In genomic region chr14:103206023-103206481, GRCh38 we compare ENCODE assay signal across 14 cellular contexts.
A peak's percentile ranks its signal among the peaks of the same experiment; 100 is the strongest.
DNase-seq lines count a peak whose midpoint lies in the region; ATAC-seq and TF ChIP-seq lines count a peak whose summit lies in the region.
"Had no signal": no experiment of that assay in that cellular context is flagged by ENCODE, and none has a peak within 500 bp of the region (broad histone marks: within the 10 kb centered on the region; RNA-seq: fewer than 3 reads in every experiment).

No MANE protein-coding gene starts in this region.

- peak; percentile 54 for DNase-seq in RWPE2 (ENCODE audit: low spot score)
- no peak for DNase-seq in fibroblast of lung (ENCODE audit: low read depth in 2 of 2)
- DNase-seq in omental fat pad (ENCODE audit: low spot score) = no peak
- no peak for DNase-seq in upper lobe of left lung
- no peak for DNase-seq in activated CD4-positive, alpha-beta memory T cell treated with anti-CD3 and anti-CD28 coated beads for 36 hours
- no peak for DNase-seq in type B pancreatic cell (ENCODE audit: extremely low spot score, unreplicated experiment)
- no peak for DNase-seq in pons (ENCODE audit: low spot score)
- DNase-seq: activated CD8-positive, alpha-beta T cell treated with anti-CD3 and anti-CD28 coated beads for 36 hours; activated naive CD4-positive, alpha-beta T cell treated with anti-CD3 and anti-CD28 coated beads, Interleukin-2, amount 50 U/mL, for 16 hours; effector CD4-positive, alpha-beta T cell; NCI-H526 treated with DMSO at 0.1 percent for 48 hours had no signal

- H3K4me1 ChIP-seq in RWPE2 (ENCODE audit: insufficient read depth, poor library complexity, severe bottlenecking) (no peaks in the 10 kb centered on the region), fibroblast of lung (ENCODE audit: control insufficient read depth, extremely low read depth, insufficient read depth, low read length) (peaks cover 6% of the 10 kb centered on the region), upper lobe of left lung (peaks cover 0 to 16% (median 9%) of the 10 kb centered on the region in 4 donors)

- peaks cover 19% of the 10 kb centered on the region for H3K9me3 Mint-ChIP-seq in activated CD4-positive, alpha-beta memory T cell treated with anti-CD3 and anti-CD28 coated beads for 36 hours
- H3K9me3 Mint-ChIP-seq in type B pancreatic cell = no peaks in the 10 kb centered on the region

- POLR2A ChIA-PET in activated CD4-positive, alpha-beta memory T cell treated with anti-CD3 and anti-CD28 coated beads for 36 hours (lab: Charles Lee) = no interaction called here

- no peak for TF ChIP-seq POLR2A in upper lobe of left lung (IDR thresholded peaks at IDR 0.05)

- H3K9me3 ChIP-seq in RWPE2 (ENCODE audit: severe bottlenecking) = peaks cover 10% of the 10 kb centered on the region
- H3K9me3 ChIP-seq in fibroblast of lung (ENCODE audit: control insufficient read depth, insufficient read depth, low read depth, low read length) = no peaks in the 10 kb centered on the region
- H3K9me3 ChIP-seq in upper lobe of left lung = peaks cover 6 to 21% (median 14%) of the 10 kb centered on the region in 4 donors

- H3K9ac ChIP-seq in fibroblast of lung (ENCODE audit: insufficient read depth, low read length) = peak overlapping the region; percentile 16

- H3K4me3 ChIP-seq in RWPE2 (ENCODE audit: severe bottlenecking) (no peak overlapping the region), fibroblast of lung (replicated peaks in 1 of 4; ENCODE audit: control extremely low read depth in 1 of 4, insufficient read depth in 1 of 4, low read depth in 3 of 4, low read length in 4 of 4) (peak overlapping the region in 2 of 4 experiments; percentile 27 to 67), upper lobe of left lung (peak overlapping the region in 2 of 4 donors; percentile 49)
- H3K4me3 ChIP-seq: GM12878 had no signal

- H3K27ac ChIP-seq in RWPE2 (ENCODE audit: poor library complexity, severe bottlenecking) (no peak overlapping the region), fibroblast of lung (ENCODE audit: insufficient read depth, low read length) (peak overlapping the region; percentile 59), upper lobe of left lung (peak overlapping the region; percentile 47 to 82 (median 67))
- H3K27ac ChIP-seq: HL-60 had no signal

- peak overlapping the region; percentile 55 for H3K4me2 ChIP-seq in fibroblast of lung (ENCODE audit: extremely low read depth, insufficient read depth, low read length)

- WGBS in upper lobe of left lung, 2 donors = 86 to 100% methylated on average over 2 to 4 of the region's 4 CpGs

- H3K27ac Mint-ChIP-seq in activated CD4-positive, alpha-beta memory T cell treated with anti-CD3 and anti-CD28 coated beads for 36 hours = no peak overlapping the region
- H3K27ac Mint-ChIP-seq in type B pancreatic cell = no peak overlapping the region
- H3K27ac Mint-ChIP-seq: activated CD8-positive, alpha-beta T cell treated with anti-CD3 and anti-CD28 coated beads for 36 hours; natural killer cell treated with Interleukin-12 subunit alpha and Interleukin-12 subunit beta and Interleukin-15 and Interleukin-18, amount 100 ng/mL, for 72 hours had no signal

- H2AFZ ChIP-seq in fibroblast of lung (ENCODE audit: low read length) = no peak overlapping the region

- no peaks in the 10 kb centered on the region for H3K79me2 ChIP-seq in fibroblast of lung (ENCODE audit: control insufficient read depth, insufficient read depth, low read length)

- H3K27me3 ChIP-seq in RWPE2 (ENCODE audit: insufficient read depth, poor library complexity, severe bottlenecking) = peaks cover 7% of the 10 kb centered on the region
- no peaks in the 10 kb centered on the region for H3K27me3 ChIP-seq in fibroblast of lung (ENCODE audit: control insufficient read depth, insufficient read depth, low read length)
- H3K27me3 ChIP-seq in upper lobe of left lung = peaks cover 0 to 9% (median 0%) of the 10 kb centered on the region in 4 donors

- H3K4me1 Mint-ChIP-seq in activated CD4-positive, alpha-beta memory T cell treated with anti-CD3 and anti-CD28 coated beads for 36 hours (ENCODE audit: low read depth) = no peaks in the 10 kb centered on the region
- peaks cover 16% of the 10 kb centered on the region for H3K4me1 Mint-ChIP-seq in type B pancreatic cell (ENCODE audit: unreplicated experiment)

- ATAC-seq in RWPE2 (ENCODE audit: low read depth) (no peak), omental fat pad (ENCODE audit: low FRiP score) (peak; percentile 21), upper lobe of left lung (ENCODE audit: low FRiP score in 2 of 2) (peak in 1 of 2 donors; percentile 1)
- ATAC-seq: activated CD8-positive, alpha-beta T cell treated with anti-CD3 and anti-CD28 coated beads for 36 hours; GM12878 had no signal

- CTCF ChIA-PET in activated CD4-positive, alpha-beta memory T cell treated with anti-CD3 and anti-CD28 coated beads for 36 hours (lab: Charles Lee) = no interaction called here

- H3K36me3 ChIP-seq in RWPE2 (ENCODE audit: low read depth) (no peaks in the 10 kb centered on the region), fibroblast of lung (ENCODE audit: control insufficient read depth, insufficient read depth, low read length) (no peaks in the 10 kb centered on the region), upper lobe of left lung (no peaks in the 10 kb centered on the region)

- no peaks in the 10 kb centered on the region for H4K20me1 ChIP-seq in fibroblast of lung (ENCODE audit: control insufficient read depth, extremely low read depth, insufficient read depth, low read length)

- H3K4me3 Mint-ChIP-seq in activated CD4-positive, alpha-beta memory T cell treated with anti-CD3 and anti-CD28 coated beads for 36 hours = no peak overlapping the region
- no peak overlapping the region for H3K4me3 Mint-ChIP-seq in type B pancreatic cell
- H3K4me3 Mint-ChIP-seq: activated CD8-positive, alpha-beta T cell treated with anti-CD3 and anti-CD28 coated beads for 36 hours; natural killer cell treated with Interleukin-12 subunit alpha and Interleukin-12 subunit beta and Interleukin-15 and Interleukin-18, amount 100 ng/mL, for 72 hours had no signal

- TF ChIP-seq CTCF in RWPE2 (IDR thresholded peaks at IDR 0.05; ENCODE audit: poor library complexity, severe bottlenecking) = no peak
- TF ChIP-seq CTCF in fibroblast of lung (conservative IDR thresholded peaks at IDR 0.05 in 1 of 2, IDR thresholded peaks at IDR 0.05 in 1 of 2; ENCODE audit: low read depth in 1 of 2, low read length in 2 of 2) = no peak
- TF ChIP-seq CTCF in omental fat pad (IDR thresholded peaks at IDR 0.05) = no peak
- TF ChIP-seq CTCF in upper lobe of left lung (IDR thresholded peaks at IDR 0.05) = no peak
- TF ChIP-seq CTCF in type B pancreatic cell (conservative IDR thresholded peaks at IDR 0.05) = no peak

- intact Hi-C loops in activated CD4-positive, alpha-beta memory T cell treated with anti-CD3 and anti-CD28 coated beads for 36 hours (cut with micrococcal nuclease) = no loop called here

- H3K36me3 Mint-ChIP-seq in activated CD4-positive, alpha-beta memory T cell treated with anti-CD3 and anti-CD28 coated beads for 36 hours = peaks cover 10% of the 10 kb centered on the region
- no peaks in the 10 kb centered on the region for H3K36me3 Mint-ChIP-seq in type B pancreatic cell

- peaks cover 17% of the 10 kb centered on the region for H3K27me3 Mint-ChIP-seq in activated CD4-positive, alpha-beta memory T cell treated with anti-CD3 and anti-CD28 coated beads for 36 hours
- H3K27me3 Mint-ChIP-seq in type B pancreatic cell = peaks cover 28% of the 10 kb centered on the region

- TF ChIP-seq EP300 in upper lobe of left lung (IDR thresholded peaks at IDR 0.05) = no peak
